In genomic region chr1:13554798-13555197, GRCh38 we compare ENCODE assay signal across 9 cellular contexts. TPM values are rescaled to one million over a fixed set of nuclear protein-coding genes. Genes with fewer than 3 reads are reported as not detected.
"Had no signal": no experiment of that assay in that cellular context is flagged by ENCODE, and none has a peak within 500 bp of the region (broad histone marks: within the 10 kb centered on the region; RNA-seq: fewer than 3 reads in every experiment).

No MANE protein-coding gene starts in this region.

- H3K4me3 ChIP-seq: GM23248, HAP-1 had no signal

- H3K9me3 ChIP-seq: HAP-1 had no signal

- FAIRE-seq: HepG2 had no signal

- H3K27ac ChIP-seq: GM23248, HL-60 had no signal

- DNase-seq: GM23248, GOT3, H7, HFFc6 had no signal

- H3K36me3 ChIP-seq: HAP-1 had no signal

- H3K4me1 ChIP-seq: HAP-1 had no signal

RNA-seq across cellular contexts. Expression of gene PDPN, which starts 28.8 kb away (rescaled TPM):
- total RNA-seq: HepG2, HFFc6 had no signal
- polyA plus RNA-seq: HepG2, IgD-negative memory B cell had no signal

RNA-seq across cellular contexts. Expression of gene LRRC38, which starts 41.0 kb away (rescaled TPM):
- total RNA-seq: GM23248, H4, HepG2, HFFc6 had no signal
- polyA plus RNA-seq: GM23248, HepG2, IgD-negative memory B cell had no signal
